1 cellular context compared by ENCODE assay signal in genomic region chr9:105458404-105458803, GRCh38.
TF ChIP-seq lines count a peak whose summit lies in the region.

No MANE protein-coding gene starts in this region.

TF ChIP-seq in GM23338, 12 proteins besides CTCF, POLR2A, EP300 and RAD21 (continued from another document):
- TF ChIP-seq REST (IDR thresholded peaks at IDR 0.05; ENCODE audit: unreplicated experiment): no peak
- TF ChIP-seq CREB1 (CRISPR knock-in tag; IDR thresholded peaks at IDR 0.05; ENCODE audit: low read depth): no peak
- no peak for TF ChIP-seq EZH2 (IDR thresholded peaks at IDR 0.05; ENCODE audit: low read depth, unreplicated experiment)
- TF ChIP-seq JUNB (IDR thresholded peaks at IDR 0.05; ENCODE audit: unreplicated experiment): no peak
- no peak for TF ChIP-seq NANOG (IDR thresholded peaks at IDR 0.05; ENCODE audit: borderline replicate concordance)
- no peak for TF ChIP-seq POLR2AphosphoS5 (IDR thresholded peaks at IDR 0.05; ENCODE audit: low read depth)
- no peak for TF ChIP-seq ETS1 (IDR thresholded peaks at IDR 0.05)
- TF ChIP-seq ZNF114 (CRISPR knock-in tag; IDR thresholded peaks at IDR 0.05): no peak
- no peak for TF ChIP-seq EZH2phosphoT487 (IDR thresholded peaks at IDR 0.05; ENCODE audit: unreplicated experiment)
- no peak for TF ChIP-seq ZNF331 (CRISPR knock-in tag; IDR thresholded peaks at IDR 0.05; ENCODE audit: low read depth)
- TF ChIP-seq ZNF462 (CRISPR knock-in tag; IDR thresholded peaks at IDR 0.05): no peak
